12 cellular contexts compared by ENCODE assay signal in genomic region chr6:26118999-26119398, GRCh38. TPM values are rescaled to one million over a fixed set of nuclear protein-coding genes. Genes with fewer than 3 reads are reported as not detected.
DNase-seq lines count a peak whose midpoint lies in the region; ATAC-seq and TF ChIP-seq lines count a peak whose summit lies in the region.
"Had no signal": no experiment of that assay in that cellular context is flagged by ENCODE, and none has a peak within 500 bp of the region (broad histone marks: within the 10 kb centered on the region; RNA-seq: fewer than 3 reads in every experiment).

No MANE protein-coding gene starts in this region.

- no peak overlapping the region for H3K9ac ChIP-seq in iPS-18a (ENCODE audit: low read length)
- H3K9ac ChIP-seq: BLaER1 had no signal

- WGBS in spleen, 5 donors, result 87 to 95% (median 88%) methylated on average over 7 of the region's 7 CpGs

- H3K4me3 Mint-ChIP-seq in T-helper 17 cell, result no peak overlapping the region
- H3K4me3 Mint-ChIP-seq: activated naive CD8-positive, alpha-beta T cell treated with anti-CD3 and anti-CD28 coated beads, Interleukin-2, amount 10 ng/mL, durations not matched to agents 7 days and 5 days; naive thymus-derived CD8-positive, alpha-beta T cell; stimulated activated effector memory CD8-positive, alpha-beta T cell treated with anti-CD3 and anti-CD28 coated beads, Interleukin-12 subunit alpha, Interleukin-12 subunit beta, amount 100 ng/mL, for 72 hours had no signal

- H3K4me1 ChIP-seq in Panc1 (ENCODE audit: control insufficient read depth, insufficient read depth, low read length) (peaks cover 34% of the 10 kb centered on the region), iPS-18a (ENCODE audit: control insufficient read depth, low read depth, low read length) (peaks cover 26% of the 10 kb centered on the region), spleen (peaks cover 0 to 10% (median 6%) of the 10 kb centered on the region in 6 donors)

- POLR2A ChIA-PET in Panc1 (lab: Charles Lee), result interaction anchor here (1.1 to 1.5 kb wide), 3 partner anchors 37 to 92 kb away, joined by 4 to 6 read pairs (median 6); a partner anchor contains a TSS

- H3K27me3 ChIP-seq in Panc1 (ENCODE audit: control insufficient read depth, insufficient read depth, low read length), result no peaks in the 10 kb centered on the region
- H3K27me3 ChIP-seq in iPS-18a (ENCODE audit: control insufficient read depth, insufficient read depth, low read length), result no peaks in the 10 kb centered on the region
- no peaks in the 10 kb centered on the region for H3K27me3 ChIP-seq in spleen (replicated peaks in 1 of 7)
- H3K27me3 ChIP-seq: BLaER1 had no signal

- CTCF ChIA-PET in Panc1 (lab: Charles Lee), result interaction anchor here (0.6 kb wide), 2 partner anchors 16 to 56 kb away, joined by 4 to 6 read pairs; no protein-coding TSS in a partner anchor

- TF ChIP-seq RAD21 in Ishikawa (IDR thresholded peaks at IDR 0.05; ENCODE audit: low read depth), result no peak

- DNase-seq in ACHN (peak; percentile 43), Panc1 (ENCODE audit: low read depth, low spot score) (no peak), T-helper 17 cell (no peak), spleen (no peak)
- DNase-seq in stimulated activated CD4-positive, alpha-beta T cell treated with anti-CD3 and anti-CD28 coated beads, Interleukin-4, amount 100 ng/mL, for 1 hour, result no peak
- DNase-seq: activated naive CD8-positive, alpha-beta T cell treated with anti-CD3 and anti-CD28 coated beads, Interleukin-2, amount 10 ng/mL, durations not matched to agents 7 days and 5 days; naive thymus-derived CD8-positive, alpha-beta T cell had no signal

- peaks cover 6% of the 10 kb centered on the region for H3K27me3 Mint-ChIP-seq in T-helper 17 cell
- H3K27me3 Mint-ChIP-seq: activated naive CD8-positive, alpha-beta T cell treated with anti-CD3 and anti-CD28 coated beads, Interleukin-2, amount 10 ng/mL, durations not matched to agents 7 days and 5 days had no signal

- BruUV-seq in Panc1 (replicated peaks; lab: Mats Ljungman, UMichigan), result no TSS peak

- in situ Hi-C loops in ACHN (cut with HindIII; ENCODE audit: low pct_ligation_motif_present, low pct_unique_long_range_greater_than_20kb, low sequenced_read_pairs), result no loop called here
- in situ Hi-C loops in Panc1 (cut with HindIII; ENCODE audit: low pct_unique_long_range_greater_than_20kb, low sequenced_read_pairs), result no loop called here

- no peaks in the 10 kb centered on the region for H3K36me3 ChIP-seq in Panc1 (ENCODE audit: control insufficient read depth, insufficient read depth, low read length)
- H3K36me3 ChIP-seq in iPS-18a (ENCODE audit: control insufficient read depth, low read depth, low read length), result no peaks in the 10 kb centered on the region
- H3K36me3 ChIP-seq in spleen, result no peaks in the 10 kb centered on the region
- H3K36me3 ChIP-seq: BLaER1 had no signal

- no peak for TF ChIP-seq EP300 in Ishikawa (IDR thresholded peaks at IDR 0.05; ENCODE audit: borderline replicate concordance)

- H3K27ac Mint-ChIP-seq in T-helper 17 cell, result no peak overlapping the region
- H3K27ac Mint-ChIP-seq: activated naive CD8-positive, alpha-beta T cell treated with anti-CD3 and anti-CD28 coated beads, Interleukin-2, amount 10 ng/mL, durations not matched to agents 7 days and 5 days; naive thymus-derived CD8-positive, alpha-beta T cell; stimulated activated effector memory CD8-positive, alpha-beta T cell treated with anti-CD3 and anti-CD28 coated beads, Interleukin-12 subunit alpha, Interleukin-12 subunit beta, amount 100 ng/mL, for 72 hours had no signal

- intact Hi-C loops in Panc1 (cut with micrococcal nuclease; ENCODE audit: unreplicated experiment), result no loop called here
- intact Hi-C loops in spleen (cut with DNase I; ENCODE audit: low total_unique reads), result no loop called here

- TF ChIP-seq CTCF in Panc1 (IDR thresholded peaks at IDR 0.05) (no peak), spleen (IDR thresholded peaks at IDR 0.05 in 8 of 11, conservative IDR thresholded peaks at IDR 0.05 in 3 of 11) (no peak)

- H3K4me3 ChIP-seq in Panc1 (ENCODE audit: low read depth in 2 of 2, low read length in 2 of 2) (peak overlapping the region; percentile 11 to 17; a peak in 3 of 4 replicates), iPS-18a (ENCODE audit: low read length) (no peak overlapping the region), spleen (no peak overlapping the region)
- H3K4me3 ChIP-seq: BLaER1 had no signal

- peak; percentile 62 for ATAC-seq in Panc1
- ATAC-seq in T-helper 17 cell, result no peak
- ATAC-seq in GM18502 (IDR thresholded peaks at IDR 0.05; ENCODE audit: poor library complexity, unreplicated experiment), result no peak
- ATAC-seq: naive thymus-derived CD8-positive, alpha-beta T cell; stimulated activated effector memory CD8-positive, alpha-beta T cell treated with anti-CD3 and anti-CD28 coated beads, Interleukin-12 subunit alpha, Interleukin-12 subunit beta, amount 100 ng/mL, for 72 hours had no signal

- H3K9me3 ChIP-seq in Panc1 (ENCODE audit: control insufficient read depth, insufficient read depth, low read depth, low read length) (no peaks in the 10 kb centered on the region), iPS-18a (ENCODE audit: control insufficient read depth, low read depth, low read length) (no peaks in the 10 kb centered on the region), T-helper 17 cell (ENCODE audit: control insufficient read depth, low read length, poor library complexity, severe bottlenecking) (no peaks in the 10 kb centered on the region), spleen (no peaks in the 10 kb centered on the region)
- H3K9me3 ChIP-seq: BLaER1 had no signal

- TF ChIP-seq POLR2A in spleen (IDR thresholded peaks at IDR 0.05), result no peak

- peaks cover 6% of the 10 kb centered on the region for H3K36me3 Mint-ChIP-seq in T-helper 17 cell (ENCODE audit: low read depth)

- H3K27ac ChIP-seq in Panc1 (ENCODE audit: low read length) (peak overlapping the region; percentile 100), iPS-18a (ENCODE audit: low read length) (peak overlapping the region; percentile 24), spleen (no peak overlapping the region)
- H3K27ac ChIP-seq: BLaER1 had no signal

- H3K4me1 Mint-ChIP-seq in T-helper 17 cell, result peaks cover 18% of the 10 kb centered on the region

TF ChIP-seq in Ishikawa, 13 proteins besides CTCF, POLR2A, EP300 and RAD21:
- TF ChIP-seq CREB1 (IDR thresholded peaks at IDR 0.05; ENCODE audit: low read depth) (no peak), MAX (IDR thresholded peaks at IDR 0.05) (0 out of 2 replicates have a peak, but pooled peaks have one; percentile 27), EGR1 (IDR thresholded peaks at IDR 0.05) (peak; percentile 87)

RNA-seq across cellular contexts. Expression of gene HFE, which starts 31.8 kb away (rescaled TPM):
- total RNA-seq in Panc1 (2021; ENCODE audit: unreplicated experiment) (12.1 TPM), T-helper 17 cell (1 to 10 TPM; 1.2 to 2.4 TPM), spleen (10 to 100 TPM; 12.4 to 30.3 (median 19.0) TPM)
- polyA plus RNA-seq in Panc1 (2012; ENCODE audit: insufficient read length), result 17.7 TPM
- 1 to 10 TPM; 2.4 to 3.5 (median 2.8) TPM for polyA plus RNA-seq in spleen

Comparison
In these comparisons a context has a peak if more than half of its experiments do, and no peak if none do; other contexts are left out.
1. H3K27ac ChIP-seq: peak in Panc1 (single experiment) and iPS-18a (single experiment); none in spleen (0 of 8).
2. H3K4me3 ChIP-seq: peak in Panc1 (2 of 2); none in iPS-18a (single experiment) and spleen (0 of 8).